Comparison of ENCODE assay signal across 10 cellular contexts in the genomic region with DNA sequence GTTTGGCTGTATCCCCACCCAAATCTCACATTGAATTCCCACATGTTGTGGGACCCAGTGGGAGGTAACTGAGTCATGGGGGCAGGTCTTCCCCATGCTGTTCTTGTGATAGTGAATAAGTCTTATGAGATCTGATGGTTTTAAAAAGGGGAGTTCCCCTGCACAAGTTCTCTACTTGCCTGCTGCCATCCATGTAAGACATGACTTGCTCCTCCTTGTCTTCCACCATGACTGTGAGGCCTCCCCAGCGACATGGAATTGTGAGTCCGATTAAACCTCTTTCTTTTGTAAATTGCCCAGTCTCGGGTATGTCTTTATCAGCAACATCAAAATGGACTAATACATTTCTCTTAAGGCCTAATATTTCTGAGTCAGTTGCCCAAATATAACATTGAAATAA. TPM values are rescaled to one million over a fixed set of nuclear protein-coding genes. Genes with fewer than 3 reads are reported as not detected.
"Had no signal": no experiment of that assay in that cellular context is flagged by ENCODE, and none has a peak within 500 bp of the region (broad histone marks: within the 10 kb centered on the region; RNA-seq: fewer than 3 reads in every experiment).

No MANE protein-coding gene starts in this region.

RNA-seq across cellular contexts. Expression of a gene that starts 28.1 kb away (rescaled TPM):
- total RNA-seq: OCI-LY7, PC-3, PC-9, Right ventricle myocardium inferior, Right ventricle myocardium superior, RPMI7951, SJCRH30, SJSA1, SK-MEL-5 had no signal
- polyA plus RNA-seq: SK-N-SH had no signal
